In genomic region chr11:66956689-66957290, GRCh38 we compare ENCODE assay signal across 8 cellular contexts. TPM values are rescaled to one million over a fixed set of nuclear protein-coding genes. Genes with fewer than 3 reads are reported as not detected.
A peak's percentile ranks its signal among the peaks of the same experiment; 100 is the strongest.
DNase-seq lines count a peak whose midpoint lies in the region; ATAC-seq and TF ChIP-seq lines count a peak whose summit lies in the region.

No MANE protein-coding gene starts in this region.

- H3K36me3 Mint-ChIP-seq in MCF 10A (ENCODE audit: insufficient read depth, unreplicated experiment), result peaks cover 13% of the 10 kb centered on the region
- H3K36me3 Mint-ChIP-seq in memory B cell, result no peaks in the 10 kb centered on the region

- H3K27me3 Mint-ChIP-seq in MCF 10A (ENCODE audit: insufficient read depth, unreplicated experiment) (no peaks in the 10 kb centered on the region), memory B cell (peaks cover 1% of the 10 kb centered on the region)

- intact Hi-C loops in MCF 10A (cut with micrococcal nuclease), result loop anchor here (2.0 to 5.0 kb wide), 3 partner anchors 64 to 114 kb away; partner anchors contain the start of gene RCE1

- H3K9me3 Mint-ChIP-seq in MCF 10A (ENCODE audit: unreplicated experiment), result no peaks in the 10 kb centered on the region
- no peaks in the 10 kb centered on the region for H3K9me3 Mint-ChIP-seq in memory B cell

- DNase-seq in Ammon's horn (ENCODE audit: low spot score), result peak; percentile 77
- DNase-seq in LNCaP clone FGC (ENCODE audit: low read depth), result no peak
- peak; percentile 77 for DNase-seq in MCF 10A (ENCODE audit: unreplicated experiment)
- DNase-seq in memory B cell (ENCODE audit: low spot score in 2 of 2), result no peak
- no peak for DNase-seq in Karpas-422

- no peak overlapping the region for H3K9ac ChIP-seq in Karpas-422 (ENCODE audit: low read length)

- TF ChIP-seq CTCF in LNCaP clone FGC (IDR thresholded peaks at IDR 0.05; ENCODE audit: control insufficient read depth, extremely low read depth, insufficient read depth), result no peak
- TF ChIP-seq CTCF in MCF 10A (IDR thresholded peaks at IDR 0.05; ENCODE audit: unreplicated experiment), result no peak

- H3K27me3 ChIP-seq in Karpas-422 (ENCODE audit: low read length), result no peaks in the 10 kb centered on the region

- TSS peak; percentile 58 for BruUV-seq in MCF 10A (replicated peaks; lab: Mats Ljungman, UMichigan)

- H3K27ac ChIP-seq in Karpas-422 (ENCODE audit: low read length), result no peak overlapping the region

- H3K4me3 Mint-ChIP-seq in MCF 10A (ENCODE audit: unreplicated experiment) (peak overlapping the region; percentile 65), memory B cell (peak overlapping the region; percentile 68)

- H3K9me3 ChIP-seq in Karpas-422 (ENCODE audit: low read length), result no peaks in the 10 kb centered on the region

- H2AFZ ChIP-seq in Karpas-422 (ENCODE audit: low read length), result no peak overlapping the region

- no peak for ATAC-seq in memory B cell (ENCODE audit: low read depth)
- no peak for ATAC-seq in HG03039 (IDR thresholded peaks at IDR 0.05; ENCODE audit: unreplicated experiment)
- ATAC-seq in GM18502 (IDR thresholded peaks at IDR 0.05; ENCODE audit: poor library complexity, unreplicated experiment), result no peak
- no peak for ATAC-seq in GM19035 (IDR thresholded peaks at IDR 0.05; ENCODE audit: unreplicated experiment)

- H3K4me2 ChIP-seq in Karpas-422 (ENCODE audit: low read depth, low read length, poor library complexity, severe bottlenecking), result no peak overlapping the region

- POLR2A ChIA-PET in MCF 10A (lab: Yijun Ruan, JAX), result interaction anchor here (0.6 to 5.0 kb wide), 13 partner anchors 13 to 113 kb away, joined by 3 to 74 read pairs (median 12); partner anchors contain the start of genes RCE1 and RHOD

- CTCF ChIA-PET in MCF 10A (lab: Yijun Ruan, JAX), result interaction anchor here (0.6 to 1.6 kb wide), 4 partner anchors 19 to 113 kb away, joined by 3 to 7 read pairs (median 4); no protein-coding TSS in a partner anchor

- H3K4me1 Mint-ChIP-seq in MCF 10A (ENCODE audit: insufficient read depth, unreplicated experiment), result peaks cover 30% of the 10 kb centered on the region
- peaks cover 11% of the 10 kb centered on the region for H3K4me1 Mint-ChIP-seq in memory B cell

- H3K36me3 ChIP-seq in Karpas-422 (ENCODE audit: insufficient read depth, low read length), result no peaks in the 10 kb centered on the region

- no peaks in the 10 kb centered on the region for H4K20me1 ChIP-seq in Karpas-422 (ENCODE audit: insufficient read depth, low read depth, low read length)

- H3K4me3 ChIP-seq in LNCaP clone FGC (ENCODE audit: low read depth, low read length) (peak overlapping the region; percentile 70), Karpas-422 (ENCODE audit: low read length) (no peak overlapping the region)

- peak overlapping the region; percentile 40 for H3K27ac Mint-ChIP-seq in MCF 10A (ENCODE audit: low read depth, unreplicated experiment)
- H3K27ac Mint-ChIP-seq in memory B cell, result no peak overlapping the region

- H3K4me1 ChIP-seq in Karpas-422 (ENCODE audit: low read length), result no peaks in the 10 kb centered on the region

- H3K79me2 ChIP-seq in Karpas-422 (ENCODE audit: low read length), result no peaks in the 10 kb centered on the region

- H3K9me2 ChIP-seq in Karpas-422 (replicated peaks; ENCODE audit: insufficient read depth, low read length), result no peaks in the 10 kb centered on the region

RNA-seq across cellular contexts. Expression of gene PC, which starts 1.4 kb away (rescaled TPM):
- total RNA-seq in MCF 10A (2022), result 27.0 and 37.7 TPM in 2 replicates
- 0.14 TPM in 1 of 2 replicates, not detected in the other for total RNA-seq in Karpas-422 (2014; rRNA removed; shearing (Covaris generic); ENCODE audit: low replicate concordance)

RNA-seq across cellular contexts. Expression of gene C11orf86, which starts 18.3 kb away (rescaled TPM):
- not detected in 2 replicates for total RNA-seq in MCF 10A (2022)
- not detected in 2 replicates for total RNA-seq in Karpas-422 (2014; rRNA removed; shearing (Covaris generic); ENCODE audit: low replicate concordance)

Comparison
In these comparisons a context has a peak if more than half of its experiments do, and no peak if none do; other contexts are left out.
1. DNase-seq: peak in Ammon's horn (single experiment) and MCF 10A (single experiment); none in LNCaP clone FGC (single experiment), memory B cell (0 of 2) and Karpas-422 (single experiment).
2. RNA of gene PC, which starts 1.4 kb away (total RNA-seq): 27.0 to 37.7 TPM in MCF 10A; 0.14 TPM in Karpas-422; every median in the first group is over 10 times any median in the second.